Comparison of ENCODE assay signal across 9 cellular contexts in genomic region chr15:99438691-99439523, GRCh38.
DNase-seq lines count a peak whose midpoint lies in the region; ATAC-seq lines count a peak whose summit lies in the region.
"Had no signal": no experiment of that assay in that cellular context is flagged by ENCODE, and none has a peak within 500 bp of the region (broad histone marks: within the 10 kb centered on the region; RNA-seq: fewer than 3 reads in every experiment).

No MANE protein-coding gene starts in this region.

- no peak overlapping the region for H3K4me3 ChIP-seq in Jurkat, Clone E6-1 (ENCODE audit: low read length)

- no peaks in the 10 kb centered on the region for H3K27me3 Mint-ChIP-seq in activated naive CD4-positive, alpha-beta T cell treated with anti-CD3 and anti-CD28 coated beads for 36 hours (ENCODE audit: low read depth)

- DNase-seq in Jurkat, Clone E6-1 (ENCODE audit: low read depth, low spot score): peak; percentile 34
- peak; percentile 40 for DNase-seq in activated naive CD4-positive, alpha-beta T cell treated with anti-CD3 and anti-CD28 coated beads for 36 hours
- DNase-seq in islet precursor cell (peak; percentile 51), smooth muscle cell of the brain vasculature (ENCODE audit: low read depth, low spot score) (peak; percentile 40), GF-D8 (lab: John Stamatoyannopoulos, UW) (no peak), OCI-M1 (lab: John Stamatoyannopoulos, UW) (no peak)

- no peaks in the 10 kb centered on the region for H3K9me3 Mint-ChIP-seq in activated naive CD4-positive, alpha-beta T cell treated with anti-CD3 and anti-CD28 coated beads for 36 hours

- no peak overlapping the region for H3K4me3 Mint-ChIP-seq in activated naive CD4-positive, alpha-beta T cell treated with anti-CD3 and anti-CD28 coated beads for 36 hours

- H3K36me3 Mint-ChIP-seq in activated naive CD4-positive, alpha-beta T cell treated with anti-CD3 and anti-CD28 coated beads for 36 hours (ENCODE audit: low read depth): no peaks in the 10 kb centered on the region

- H3K27ac Mint-ChIP-seq in activated naive CD4-positive, alpha-beta T cell treated with anti-CD3 and anti-CD28 coated beads for 36 hours: no peak overlapping the region

- ATAC-seq in HG03159 (IDR thresholded peaks at IDR 0.05; ENCODE audit: unreplicated experiment): no peak
- no peak for ATAC-seq in GM19455 (IDR thresholded peaks at IDR 0.05; ENCODE audit: unreplicated experiment)
- ATAC-seq: esophagus mucosa had no signal

- CTCF ChIA-PET in activated naive CD4-positive, alpha-beta T cell treated with anti-CD3 and anti-CD28 coated beads for 36 hours (lab: Charles Lee): interaction anchor here (0.6 kb wide), 2 partner anchors 168 to 197 kb away, joined by 3 read pairs; no protein-coding TSS in a partner anchor

- peaks cover 68% of the 10 kb centered on the region for H3K4me1 Mint-ChIP-seq in activated naive CD4-positive, alpha-beta T cell treated with anti-CD3 and anti-CD28 coated beads for 36 hours (ENCODE audit: low read depth)

- intact Hi-C loops in activated naive CD4-positive, alpha-beta T cell treated with anti-CD3 and anti-CD28 coated beads for 36 hours (cut with micrococcal nuclease): no loop called here

Comparison
In these comparisons a context has a peak if more than half of its experiments do, and no peak if none do; other contexts are left out.
1. DNase-seq: peak in Jurkat, Clone E6-1 (single experiment), activated naive CD4-positive, alpha-beta T cell treated with anti-CD3 and anti-CD28 coated beads for 36 hours (single experiment), islet precursor cell (single experiment) and smooth muscle cell of the brain vasculature (single experiment); none in GF-D8 (single experiment) and OCI-M1 (single experiment).